In genomic region chr13:36130542-36131214, GRCh38 we compare ENCODE assay signal across 8 cellular contexts. TPM values are rescaled to one million over a fixed set of nuclear protein-coding genes. Genes with fewer than 3 reads are reported as not detected.
DNase-seq lines count a peak whose midpoint lies in the region; ATAC-seq and TF ChIP-seq lines count a peak whose summit lies in the region.

No MANE protein-coding gene starts in this region.

- H3K4me3 ChIP-seq in esophagus squamous epithelium, result peak overlapping the region; percentile 34 to 74 (median 50)
- H3K4me3 ChIP-seq in ovary, result peak overlapping the region; percentile 40

- no peak for TF ChIP-seq EP300 in ovary (IDR thresholded peaks at IDR 0.05)

- no peak for ATAC-seq in GM19035 (IDR thresholded peaks at IDR 0.05; ENCODE audit: unreplicated experiment)
- ATAC-seq in HG02588 (IDR thresholded peaks at IDR 0.05; ENCODE audit: unreplicated experiment), result no peak
- ATAC-seq in GM18861 (IDR thresholded peaks at IDR 0.05; ENCODE audit: unreplicated experiment), result no peak
- ATAC-seq in GM21825 (IDR thresholded peaks at IDR 0.05; ENCODE audit: unreplicated experiment), result no peak

- in situ Hi-C loops in Caki2 (cut with HindIII; ENCODE audit: low pct_unique_long_range_greater_than_20kb, low sequenced_read_pairs), result no loop called here

- H3K9me3 ChIP-seq in esophagus squamous epithelium (no peaks in the 10 kb centered on the region), ovary (no peaks in the 10 kb centered on the region)

- peak overlapping the region; percentile 20 to 85 (median 54) for H3K27ac ChIP-seq in esophagus squamous epithelium
- peak overlapping the region; percentile 9 to 52 for H3K27ac ChIP-seq in ovary

- H3K27me3 ChIP-seq in esophagus squamous epithelium, result peaks cover 0 to 39% (median 0%) of the 10 kb centered on the region in 4 donors
- no peaks in the 10 kb centered on the region for H3K27me3 ChIP-seq in ovary

- 0 to 5% methylated on average over 5 to 6 of the region's 61 CpGs for WGBS in esophagus squamous epithelium, 2 donors
- WGBS in ovary, 3 donors, result 0 to 3% (median 1%) methylated on average over 25 to 61 of the region's 61 CpGs

- intact Hi-C loops in esophagus squamous epithelium (cut with DNase I), result no loop called here
- intact Hi-C loops in ovary (cut with DNase I), result loop anchor here in 1 of 4 donors (10.0 kb wide), 1 partner anchor 76 kb away; no protein-coding TSS in a partner anchor

- H3K4me1 ChIP-seq in esophagus squamous epithelium (peaks cover 0 to 33% (median 5%) of the 10 kb centered on the region in 3 donors), ovary (ENCODE audit: insufficient read depth) (peaks cover 2% of the 10 kb centered on the region)

- DNase-seq in Caki2 (ENCODE audit: low read depth) (peak; percentile 22), NCI-H524 treated with DMSO at 0.1 percent for 48 hours (lab: John Stamatoyannopoulos, UW) (peak; percentile 9), esophagus squamous epithelium (lab: John Stamatoyannopoulos, UW) (no peak), ovary (peak; percentile 22 to 51 (median 31))

- TF ChIP-seq POLR2A in esophagus squamous epithelium (IDR thresholded peaks at IDR 0.05), result no peak
- no peak for TF ChIP-seq POLR2A in ovary (IDR thresholded peaks at IDR 0.05)

- no peak for TF ChIP-seq CTCF in esophagus squamous epithelium (IDR thresholded peaks at IDR 0.05)
- TF ChIP-seq CTCF in ovary (IDR thresholded peaks at IDR 0.05), result no peak

- H3K36me3 ChIP-seq in esophagus squamous epithelium (no peaks in the 10 kb centered on the region), ovary (no peaks in the 10 kb centered on the region)

RNA-seq across cellular contexts. Expression of gene DCLK1, which starts 0.5 kb away (rescaled TPM):
- total RNA-seq in Caki2 (2014; rRNA removed; shearing (Covaris generic); ENCODE audit: low replicate concordance), result 3.4 and 3.7 TPM in 2 replicates
- total RNA-seq in esophagus squamous epithelium (1 to 10 TPM in 3 of 4 donors, under 1 TPM in 1; 0.72 to 9.1 (median 4.9) TPM), ovary (10 to 100 TPM in 5 of 7 donors, 1 to 10 TPM in 2; 8.3 to 37.0 (median 24.0) TPM)
- 10 to 100 TPM in 1 of 2 donors, 1 to 10 TPM in 1; 3.3 to 17.3 TPM for polyA plus RNA-seq in ovary
